Comparison of ENCODE assay signal across 1 cellular context in the genomic region with DNA sequence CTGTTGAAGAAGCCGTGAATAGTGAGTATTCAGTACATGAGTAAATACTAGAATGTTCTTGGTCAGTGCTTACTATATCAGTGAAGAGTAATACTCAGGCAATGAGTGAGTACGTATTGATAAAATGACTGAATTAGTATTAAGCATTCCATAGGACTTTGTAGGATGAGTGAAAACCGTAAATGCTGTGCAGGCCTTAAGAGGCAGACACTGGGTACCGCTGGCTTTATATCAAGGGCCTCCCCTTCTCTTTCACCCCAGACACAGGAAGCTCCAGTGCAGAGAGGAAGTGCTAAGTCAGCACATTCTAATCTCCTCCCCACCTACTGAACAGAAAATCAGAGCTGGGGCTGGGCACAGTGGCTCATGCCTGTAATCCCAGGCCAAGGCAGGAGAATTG.
A peak's percentile ranks its signal among the peaks of the same experiment; 100 is the strongest.
TF ChIP-seq lines count a peak whose summit lies in the region.

No MANE protein-coding gene starts in this region.

TF ChIP-seq in K562, 482 proteins besides CTCF, POLR2A, EP300 and RAD21 (continued from another document):
- TF ChIP-seq, protein P1, sequence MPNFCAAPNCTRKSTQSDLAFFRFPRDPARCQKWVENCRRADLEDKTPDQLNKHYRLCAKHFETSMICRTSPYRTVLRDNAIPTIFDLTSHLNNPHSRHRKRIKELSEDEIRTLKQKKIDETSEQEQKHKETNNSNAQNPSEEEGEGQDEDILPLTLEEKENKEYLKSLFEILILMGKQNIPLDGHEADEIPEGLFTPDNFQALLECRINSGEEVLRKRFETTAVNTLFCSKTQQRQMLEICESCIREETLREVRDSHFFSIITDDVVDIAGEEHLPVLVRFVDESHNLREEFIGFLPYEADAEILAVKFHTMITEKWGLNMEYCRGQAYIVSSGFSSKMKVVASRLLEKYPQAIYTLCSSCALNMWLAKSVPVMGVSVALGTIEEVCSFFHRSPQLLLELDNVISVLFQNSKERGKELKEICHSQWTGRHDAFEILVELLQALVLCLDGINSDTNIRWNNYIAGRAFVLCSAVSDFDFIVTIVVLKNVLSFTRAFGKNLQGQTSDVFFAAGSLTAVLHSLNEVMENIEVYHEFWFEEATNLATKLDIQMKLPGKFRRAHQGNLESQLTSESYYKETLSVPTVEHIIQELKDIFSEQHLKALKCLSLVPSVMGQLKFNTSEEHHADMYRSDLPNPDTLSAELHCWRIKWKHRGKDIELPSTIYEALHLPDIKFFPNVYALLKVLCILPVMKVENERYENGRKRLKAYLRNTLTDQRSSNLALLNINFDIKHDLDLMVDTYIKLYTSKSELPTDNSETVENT (CRISPR knock-in tag; IDR thresholded peaks at IDR 0.05): no peak
- no peak for TF ChIP-seq NCOA4 (IDR thresholded peaks at IDR 0.05; ENCODE audit: partially characterized antibody)
- TF ChIP-seq, protein P2, sequence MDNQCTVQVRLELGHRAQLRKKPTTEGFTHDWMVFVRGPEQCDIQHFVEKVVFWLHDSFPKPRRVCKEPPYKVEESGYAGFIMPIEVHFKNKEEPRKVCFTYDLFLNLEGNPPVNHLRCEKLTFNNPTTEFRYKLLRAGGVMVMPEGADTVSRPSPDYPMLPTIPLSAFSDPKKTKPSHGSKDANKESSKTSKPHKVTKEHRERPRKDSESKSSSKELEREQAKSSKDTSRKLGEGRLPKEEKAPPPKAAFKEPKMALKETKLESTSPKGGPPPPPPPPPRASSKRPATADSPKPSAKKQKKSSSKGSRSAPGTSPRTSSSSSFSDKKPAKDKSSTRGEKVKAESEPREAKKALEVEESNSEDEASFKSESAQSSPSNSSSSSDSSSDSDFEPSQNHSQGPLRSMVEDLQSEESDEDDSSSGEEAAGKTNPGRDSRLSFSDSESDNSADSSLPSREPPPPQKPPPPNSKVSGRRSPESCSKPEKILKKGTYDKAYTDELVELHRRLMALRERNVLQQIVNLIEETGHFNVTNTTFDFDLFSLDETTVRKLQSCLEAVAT (IDR thresholded peaks at IDR 0.05): no peak
- TF ChIP-seq ZNF316 (IDR thresholded peaks at IDR 0.05): peak; percentile 97
- TF ChIP-seq, protein P3, sequence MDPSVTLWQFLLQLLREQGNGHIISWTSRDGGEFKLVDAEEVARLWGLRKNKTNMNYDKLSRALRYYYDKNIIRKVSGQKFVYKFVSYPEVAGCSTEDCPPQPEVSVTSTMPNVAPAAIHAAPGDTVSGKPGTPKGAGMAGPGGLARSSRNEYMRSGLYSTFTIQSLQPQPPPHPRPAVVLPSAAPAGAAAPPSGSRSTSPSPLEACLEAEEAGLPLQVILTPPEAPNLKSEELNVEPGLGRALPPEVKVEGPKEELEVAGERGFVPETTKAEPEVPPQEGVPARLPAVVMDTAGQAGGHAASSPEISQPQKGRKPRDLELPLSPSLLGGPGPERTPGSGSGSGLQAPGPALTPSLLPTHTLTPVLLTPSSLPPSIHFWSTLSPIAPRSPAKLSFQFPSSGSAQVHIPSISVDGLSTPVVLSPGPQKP (CRISPR knock-in tag; IDR thresholded peaks at IDR 0.05): no peak
- TF ChIP-seq SPI1 (IDR thresholded peaks at IDR 0.05; ENCODE audit: borderline replicate concordance, low read depth, low read length): peak; percentile 44; the same call in 1 of the 2 replicates
- peak; percentile 94 for TF ChIP-seq MAFG (tag; conservative IDR thresholded peaks at IDR 0.05)
- TF ChIP-seq ZNF766 (CRISPR knock-in tag; conservative IDR thresholded peaks at IDR 0.05): no peak
- no peak for TF ChIP-seq ASH1L (IDR thresholded peaks at IDR 0.05; ENCODE audit: borderline replicate concordance, low read depth, partially characterized antibody)
- TF ChIP-seq L3MBTL2 (IDR thresholded peaks at IDR 0.05): no peak
- TF ChIP-seq, protein P4, sequence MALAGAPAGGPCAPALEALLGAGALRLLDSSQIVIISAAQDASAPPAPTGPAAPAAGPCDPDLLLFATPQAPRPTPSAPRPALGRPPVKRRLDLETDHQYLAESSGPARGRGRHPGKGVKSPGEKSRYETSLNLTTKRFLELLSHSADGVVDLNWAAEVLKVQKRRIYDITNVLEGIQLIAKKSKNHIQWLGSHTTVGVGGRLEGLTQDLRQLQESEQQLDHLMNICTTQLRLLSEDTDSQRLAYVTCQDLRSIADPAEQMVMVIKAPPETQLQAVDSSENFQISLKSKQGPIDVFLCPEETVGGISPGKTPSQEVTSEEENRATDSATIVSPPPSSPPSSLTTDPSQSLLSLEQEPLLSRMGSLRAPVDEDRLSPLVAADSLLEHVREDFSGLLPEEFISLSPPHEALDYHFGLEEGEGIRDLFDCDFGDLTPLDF (CRISPR knock-in tag; IDR thresholded peaks at IDR 0.05): no peak
- TF ChIP-seq MAFF (IDR thresholded peaks at IDR 0.05; ENCODE audit: low read length): peak; percentile 97
- TF ChIP-seq HNRNPUL1 (IDR thresholded peaks at IDR 0.05; ENCODE audit: low read length): no peak
- TF ChIP-seq, protein P5, sequence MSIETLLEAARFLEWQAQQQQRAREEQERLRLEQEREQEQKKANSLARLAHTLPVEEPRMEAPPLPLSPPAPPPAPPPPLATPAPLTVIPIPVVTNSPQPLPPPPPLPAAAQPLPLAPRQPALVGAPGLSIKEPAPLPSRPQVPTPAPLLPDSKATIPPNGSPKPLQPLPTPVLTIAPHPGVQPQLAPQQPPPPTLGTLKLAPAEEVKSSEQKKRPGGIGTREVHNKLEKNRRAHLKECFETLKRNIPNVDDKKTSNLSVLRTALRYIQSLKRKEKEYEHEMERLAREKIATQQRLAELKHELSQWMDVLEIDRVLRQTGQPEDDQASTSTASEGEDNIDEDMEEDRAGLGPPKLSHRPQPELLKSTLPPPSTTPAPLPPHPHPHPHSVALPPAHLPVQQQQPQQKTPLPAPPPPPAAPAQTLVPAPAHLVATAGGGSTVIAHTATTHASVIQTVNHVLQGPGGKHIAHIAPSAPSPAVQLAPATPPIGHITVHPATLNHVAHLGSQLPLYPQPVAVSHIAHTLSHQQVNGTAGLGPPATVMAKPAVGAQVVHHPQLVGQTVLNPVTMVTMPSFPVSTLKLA (conservative IDR thresholded peaks at IDR 0.05): no peak
- no peak for TF ChIP-seq ZNF140 (CRISPR knock-in tag; IDR thresholded peaks at IDR 0.05)
- TF ChIP-seq C11orf30 (IDR thresholded peaks at IDR 0.05; ENCODE audit: low read depth): peak; percentile 96
- TF ChIP-seq GTF2E2 (tag; IDR thresholded peaks at IDR 0.05): no peak
- no peak for TF ChIP-seq DPF2 (IDR thresholded peaks at IDR 0.05)
